Comparison of ENCODE assay signal across 14 cellular contexts in the genomic region with DNA sequence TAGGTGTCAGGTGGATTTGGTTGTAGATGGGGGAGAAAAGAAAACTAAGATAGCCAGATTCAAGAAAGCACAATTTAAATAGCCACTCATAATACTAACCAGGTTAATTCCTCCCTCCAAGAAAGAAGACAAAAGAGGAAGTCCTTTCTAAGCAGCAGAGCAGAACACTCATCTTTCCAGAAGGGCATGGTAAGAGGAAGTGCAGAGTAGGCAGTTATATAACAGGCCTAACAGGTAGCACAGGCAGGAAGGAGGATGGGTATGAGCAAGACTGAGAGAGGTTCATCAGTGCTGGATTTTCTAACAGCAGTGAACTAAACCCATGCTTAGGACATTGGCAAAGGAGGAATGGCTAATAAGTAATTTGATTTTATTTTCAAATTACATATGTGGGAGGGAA.
A peak's percentile ranks its signal among the peaks of the same experiment; 100 is the strongest.
DNase-seq lines count a peak whose midpoint lies in the region; ATAC-seq and TF ChIP-seq lines count a peak whose summit lies in the region.
"Had no signal": no experiment of that assay in that cellular context is flagged by ENCODE, and none has a peak within 500 bp of the region (broad histone marks: within the 10 kb centered on the region; RNA-seq: fewer than 3 reads in every experiment).

No MANE protein-coding gene starts in this region.

- H3K4me2 ChIP-seq in hepatocyte: no peak overlapping the region

- H3K27me3 ChIP-seq in hepatocyte: no peaks in the 10 kb centered on the region
- no peaks in the 10 kb centered on the region for H3K27me3 ChIP-seq in testis
- H3K27me3 ChIP-seq: gastrocnemius medialis had no signal

- H2AFZ ChIP-seq in hepatocyte: no peak overlapping the region

- H3K9me3 ChIP-seq in hepatocyte (ENCODE audit: low read depth): no peaks in the 10 kb centered on the region
- H3K9me3 ChIP-seq in testis: no peaks in the 10 kb centered on the region
- H3K9me3 ChIP-seq: gastrocnemius medialis had no signal

- H3K36me3 ChIP-seq in hepatocyte (replicated peaks; ENCODE audit: insufficient read depth, low read depth): no peaks in the 10 kb centered on the region
- H3K36me3 ChIP-seq in testis (ENCODE audit: low read depth, missing control alignments): no peaks in the 10 kb centered on the region
- H3K36me3 ChIP-seq: gastrocnemius medialis had no signal

- DNase-seq in NAMALWA (ENCODE audit: low spot score) (peak; percentile 8), epithelial cell of esophagus (ENCODE audit: low read depth) (peak; percentile 71), hepatocyte (ENCODE audit: low spot score) (no peak), amygdala (lab: John Stamatoyannopoulos, UW) (no peak), testis (no peak)
- DNase-seq: ACHN, dermis blood vessel endothelial cell, DND-41, gastrocnemius medialis, nephron progenitor cell had no signal

- H3K27ac ChIP-seq in C4-2B: peak overlapping the region; percentile 43; the same call in 1 of the 2 replicates
- no peak overlapping the region for H3K27ac ChIP-seq in hepatocyte
- no peak overlapping the region for H3K27ac ChIP-seq in testis
- H3K27ac ChIP-seq: gastrocnemius medialis, RWPE1 had no signal

- H3K4me3 ChIP-seq in epithelial cell of esophagus (ENCODE audit: low read length) (no peak overlapping the region), hepatocyte (no peak overlapping the region), testis (no peak overlapping the region)
- H3K4me3 ChIP-seq: gastrocnemius medialis had no signal

- TF ChIP-seq POLR2A in testis (IDR thresholded peaks at IDR 0.05): no peak

- intact Hi-C loops in testis (cut with DNase I; ENCODE audit: low total_unique reads): no loop called here

- peak; percentile 56 for ATAC-seq in GM21367 (IDR thresholded peaks at IDR 0.05; ENCODE audit: unreplicated experiment)
- ATAC-seq in HG03108 (IDR thresholded peaks at IDR 0.05; ENCODE audit: unreplicated experiment): no peak
- ATAC-seq: gastrocnemius medialis had no signal

- H3K79me2 ChIP-seq in hepatocyte: no peaks in the 10 kb centered on the region

- H3K9me2 ChIP-seq in hepatocyte (replicated peaks; ENCODE audit: insufficient read depth): no peaks in the 10 kb centered on the region

- H3K4me1 ChIP-seq in hepatocyte (ENCODE audit: insufficient read depth) (peaks cover 16% of the 10 kb centered on the region), testis (peaks cover 9% of the 10 kb centered on the region)

- no peaks in the 10 kb centered on the region for H4K20me1 ChIP-seq in hepatocyte (ENCODE audit: insufficient read depth, poor library complexity, severe bottlenecking)

- TF ChIP-seq CTCF in C4-2B (conservative IDR thresholded peaks at IDR 0.05) (no peak), epithelial cell of esophagus (IDR thresholded peaks at IDR 0.05; ENCODE audit: insufficient read depth, low read depth, low read length, missing control alignments) (no peak), hepatocyte (IDR thresholded peaks at IDR 0.05; ENCODE audit: poor library complexity) (no peak), testis (IDR thresholded peaks at IDR 0.05) (no peak)

Comparison
In these comparisons a context has a peak if more than half of its experiments do, and no peak if none do; other contexts are left out.
1. DNase-seq: peak in NAMALWA (single experiment) and epithelial cell of esophagus (single experiment); none in hepatocyte (single experiment), amygdala (0 of 56) and testis (single experiment).